Comparison of ENCODE assay signal across 13 cellular contexts in the genomic region with DNA sequence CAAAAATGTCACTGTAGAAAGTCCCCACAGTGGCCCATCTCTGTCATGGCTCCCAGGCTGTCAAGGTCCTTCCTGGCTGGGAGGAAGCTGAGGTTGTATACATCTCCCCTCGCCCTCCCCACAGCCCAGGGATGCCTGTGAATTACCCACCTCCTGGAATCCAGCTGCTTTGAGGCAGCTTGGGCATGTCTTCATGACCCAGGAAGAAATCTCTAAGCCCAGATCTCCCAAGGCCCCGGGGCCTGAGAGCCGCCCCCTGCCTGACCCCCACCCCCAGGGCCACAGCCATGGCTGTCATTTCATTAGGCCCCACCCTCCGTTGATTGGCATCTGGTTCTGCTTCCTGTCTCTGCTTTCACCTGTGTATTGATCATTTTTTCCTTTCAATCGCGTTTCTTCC.
DNase-seq lines count a peak whose midpoint lies in the region; ATAC-seq and TF ChIP-seq lines count a peak whose summit lies in the region.
"Had no signal": no experiment of that assay in that cellular context is flagged by ENCODE, and none has a peak within 500 bp of the region (broad histone marks: within the 10 kb centered on the region; RNA-seq: fewer than 3 reads in every experiment).

No MANE protein-coding gene starts in this region.

- TF ChIP-seq CTCF in Caco-2 (IDR thresholded peaks at IDR 0.05; ENCODE audit: insufficient read depth in 1 of 2, low read depth in 1 of 2, low read length in 1 of 2, severe bottlenecking in 1 of 2, unreplicated experiment in 1 of 2), result no peak

- ATAC-seq in activated T-cell treated with anti-CD3 and anti-CD28 coated beads, Interleukin-2, amount 50 U/mL, for 4 hours, result peak; percentile 22 to 31
- ATAC-seq in HG02642 (IDR thresholded peaks at IDR 0.05; ENCODE audit: poor library complexity, unreplicated experiment) (peak; percentile 28), GM21528 (IDR thresholded peaks at IDR 0.05; ENCODE audit: low FRiP score, unreplicated experiment) (no peak)
- ATAC-seq in stimulated activated naive CD8-positive, alpha-beta T cell treated with anti-CD3 and anti-CD28 coated beads, Interleukin-15, Interleukin-2, amounts not matched to agents 100 U/mL and 50 U/mL, for 24 hours, result peak; percentile 50

- H3K27me3 Mint-ChIP-seq in activated T-cell treated with anti-CD3 and anti-CD28 coated beads, Interleukin-2, amount 50 U/mL, for 4 hours (ENCODE audit: low read depth), result no peaks in the 10 kb centered on the region
- H3K27me3 Mint-ChIP-seq in activated T-helper 1 cell treated with anti-CD3 and anti-CD28 coated beads, Interleukin-12 subunit alpha, Interleukin-12 subunit beta, Interleukin-2, Interleukin-4 antibody, amounts not matched to agents 30 ng/mL and 10 ng/mL and 1 ng/mL, durations not matched to agents 14 hours and 24 hours and 36 hours (ENCODE audit: insufficient read depth), result no peaks in the 10 kb centered on the region
- H3K27me3 Mint-ChIP-seq in Caco-2 (ENCODE audit: insufficient read depth, unreplicated experiment), result no peaks in the 10 kb centered on the region

- H3K4me1 Mint-ChIP-seq in activated T-cell treated with anti-CD3 and anti-CD28 coated beads, Interleukin-2, amount 50 U/mL, for 4 hours (ENCODE audit: low read depth), result peaks cover 28% of the 10 kb centered on the region
- H3K4me1 Mint-ChIP-seq in activated T-helper 1 cell treated with anti-CD3 and anti-CD28 coated beads, Interleukin-12 subunit alpha, Interleukin-12 subunit beta, Interleukin-2, Interleukin-4 antibody, amounts not matched to agents 30 ng/mL and 10 ng/mL and 1 ng/mL, durations not matched to agents 14 hours and 24 hours and 36 hours (ENCODE audit: low read depth), result peaks cover 22% of the 10 kb centered on the region
- no peaks in the 10 kb centered on the region for H3K4me1 Mint-ChIP-seq in Caco-2 (ENCODE audit: low read depth, unreplicated experiment)

- POLR2A ChIA-PET in Caco-2 (lab: Charles Lee), result no interaction called here

- peak overlapping the region; percentile 10 for H3K27ac Mint-ChIP-seq in activated T-helper 1 cell treated with anti-CD3 and anti-CD28 coated beads, Interleukin-12 subunit alpha, Interleukin-12 subunit beta, Interleukin-2, Interleukin-4 antibody, amounts not matched to agents 30 ng/mL and 10 ng/mL and 1 ng/mL, durations not matched to agents 14 hours and 24 hours and 36 hours
- no peak overlapping the region for H3K27ac Mint-ChIP-seq in Caco-2 (ENCODE audit: unreplicated experiment)

- no peak overlapping the region for H3K4me3 ChIP-seq in Caco-2 (ENCODE audit: low read depth, low read length)
- H3K4me3 ChIP-seq: adrenal gland, lung, uterus had no signal

- H3K4me1 ChIP-seq in Caco-2, result no peaks in the 10 kb centered on the region
- H3K4me1 ChIP-seq: uterus had no signal

- CTCF ChIA-PET in Caco-2 (lab: Charles Lee), result no interaction called here

- H3K9me3 ChIP-seq in Caco-2, result no peaks in the 10 kb centered on the region
- H3K9me3 ChIP-seq: adrenal gland, uterus had no signal

- H3K27me3 ChIP-seq in Caco-2 (replicated peaks; ENCODE audit: control insufficient read depth, insufficient read depth, low read length), result no peaks in the 10 kb centered on the region
- H3K27me3 ChIP-seq: adrenal gland, uterus had no signal

- H3K36me3 ChIP-seq in Caco-2 (ENCODE audit: control insufficient read depth, insufficient read depth, low read length), result 0 out of 2 replicates have a peak, but pooled peaks cover 1% of the 10 kb centered on the region
- H3K36me3 ChIP-seq: uterus had no signal

- no peaks in the 10 kb centered on the region for H3K9me3 Mint-ChIP-seq in activated T-cell treated with anti-CD3 and anti-CD28 coated beads, Interleukin-2, amount 50 U/mL, for 4 hours
- no peaks in the 10 kb centered on the region for H3K9me3 Mint-ChIP-seq in activated T-helper 1 cell treated with anti-CD3 and anti-CD28 coated beads, Interleukin-12 subunit alpha, Interleukin-12 subunit beta, Interleukin-2, Interleukin-4 antibody, amounts not matched to agents 30 ng/mL and 10 ng/mL and 1 ng/mL, durations not matched to agents 14 hours and 24 hours and 36 hours
- H3K9me3 Mint-ChIP-seq in Caco-2 (ENCODE audit: unreplicated experiment), result no peaks in the 10 kb centered on the region

- H3K4me3 Mint-ChIP-seq in activated T-cell treated with anti-CD3 and anti-CD28 coated beads, Interleukin-2, amount 50 U/mL, for 4 hours, result no peak overlapping the region
- H3K4me3 Mint-ChIP-seq in activated T-helper 1 cell treated with anti-CD3 and anti-CD28 coated beads, Interleukin-12 subunit alpha, Interleukin-12 subunit beta, Interleukin-2, Interleukin-4 antibody, amounts not matched to agents 30 ng/mL and 10 ng/mL and 1 ng/mL, durations not matched to agents 14 hours and 24 hours and 36 hours, result no peak overlapping the region
- H3K4me3 Mint-ChIP-seq in Caco-2 (ENCODE audit: unreplicated experiment), result no peak overlapping the region

- peaks cover 16% of the 10 kb centered on the region for H3K36me3 Mint-ChIP-seq in activated T-cell treated with anti-CD3 and anti-CD28 coated beads, Interleukin-2, amount 50 U/mL, for 4 hours (ENCODE audit: insufficient read depth)
- no peaks in the 10 kb centered on the region for H3K36me3 Mint-ChIP-seq in activated T-helper 1 cell treated with anti-CD3 and anti-CD28 coated beads, Interleukin-12 subunit alpha, Interleukin-12 subunit beta, Interleukin-2, Interleukin-4 antibody, amounts not matched to agents 30 ng/mL and 10 ng/mL and 1 ng/mL, durations not matched to agents 14 hours and 24 hours and 36 hours (ENCODE audit: low read depth)
- no peaks in the 10 kb centered on the region for H3K36me3 Mint-ChIP-seq in Caco-2 (ENCODE audit: insufficient read depth, unreplicated experiment)

- BruUV-seq in Caco-2 (replicated peaks; lab: Mats Ljungman, UMichigan), result no TSS peak

- no peak for DNase-seq in activated T-cell treated with anti-CD3 and anti-CD28 coated beads, Interleukin-2, amount 50 U/mL, for 4 hours
- DNase-seq in activated T-cell treated with anti-CD3 and anti-CD28 coated beads, Interleukin-2, amount 50 U/mL, for 1 hour, result no peak
- no peak for DNase-seq in activated T-helper 1 cell treated with anti-CD3 and anti-CD28 coated beads, Interleukin-12 subunit alpha, Interleukin-12 subunit beta, Interleukin-2, Interleukin-4 antibody, amounts not matched to agents 30 ng/mL and 10 ng/mL and 1 ng/mL, durations not matched to agents 14 hours and 24 hours and 36 hours (ENCODE audit: low spot score)
- peak; percentile 34 for DNase-seq in stimulated activated naive CD8-positive, alpha-beta T cell treated with anti-CD3 and anti-CD28 coated beads, Interleukin-15, Interleukin-2, amounts not matched to agents 100 U/mL and 50 U/mL, for 24 hours
- no peak for DNase-seq in central memory CD4-positive, alpha-beta T cell
- no peak for DNase-seq in Caco-2
- DNase-seq: GDM1, Right ventricle myocardium superior, uterus had no signal

- intact Hi-C loops in activated T-helper 1 cell treated with anti-CD3 and anti-CD28 coated beads, Interleukin-12 subunit alpha, Interleukin-12 subunit beta, Interleukin-2, Interleukin-4 antibody, amounts not matched to agents 30 ng/mL and 10 ng/mL and 1 ng/mL, durations not matched to agents 14 hours and 24 hours and 36 hours (cut with micrococcal nuclease), result no loop called here
- intact Hi-C loops in Caco-2 (cut with micrococcal nuclease; ENCODE audit: unreplicated experiment), result no loop called here
